Comparison of ENCODE assay signal across 8 cellular contexts in genomic region chr9:91192785-91193657, GRCh38.
DNase-seq lines count a peak whose midpoint lies in the region; ATAC-seq lines count a peak whose summit lies in the region.

No MANE protein-coding gene starts in this region.

- H3K9ac ChIP-seq in NT2/D1 (ENCODE audit: insufficient read length, low read depth) (peak overlapping the region; percentile 72), mucosa of rectum (ENCODE audit: low read depth in 1 of 2, low read length in 2 of 2) (peak overlapping the region; percentile 94 to 95)

- H3K4me3 ChIP-seq in NT2/D1 (ENCODE audit: insufficient read length, low read depth): peak overlapping the region; percentile 35
- H3K4me3 ChIP-seq in esophagus (ENCODE audit: low read depth in 1 of 2, low read length in 2 of 2): peak overlapping the region; percentile 22 to 33
- peak overlapping the region; percentile 75 to 77 for H3K4me3 ChIP-seq in mucosa of rectum (ENCODE audit: low read length in 2 of 2)

- H3K27ac ChIP-seq in esophagus (ENCODE audit: low read depth in 2 of 2, low read length in 1 of 2): peak overlapping the region; percentile 94 to 99
- peak overlapping the region; percentile 99 for H3K27ac ChIP-seq in mucosa of rectum (ENCODE audit: low read depth in 2 of 2, low read length in 2 of 2)

- peak; percentile 27 for ATAC-seq in HG03139 (IDR thresholded peaks at IDR 0.05; ENCODE audit: unreplicated experiment)

- H3K36me3 ChIP-seq in NT2/D1 (ENCODE audit: insufficient read depth, insufficient read length, low read length) (no peaks in the 10 kb centered on the region), esophagus (ENCODE audit: control insufficient read depth in 2 of 2, insufficient read depth in 2 of 2, low read length in 1 of 2) (no peaks in the 10 kb centered on the region), mucosa of rectum (ENCODE audit: control insufficient read depth in 2 of 2, insufficient read depth in 2 of 2, low read length in 2 of 2) (no peaks in the 10 kb centered on the region)

- peak; percentile 57 for DNase-seq in NCI-H1092 treated with DMSO at 0.1 percent for 48 hours (lab: John Stamatoyannopoulos, UW)
- DNase-seq in NCI-H1092 (lab: John Stamatoyannopoulos, UW): no peak
- peak; percentile 40 for DNase-seq in NT2/D1 (ENCODE audit: low read depth, low spot score)
- peak; percentile 89 for DNase-seq in activated CD8-positive, alpha-beta memory T cell treated with anti-CD3 and anti-CD28 coated beads, Interleukin-2, amount 50 U/mL, for 48 hours
- peak; percentile 38 to 55 for DNase-seq in stimulated activated CD8-positive, alpha-beta memory T cell treated with anti-CD3 and anti-CD28 coated beads, Interleukin-4, amount 100 ng/mL, for 1 hour (ENCODE audit: low read depth in 2 of 2, low spot score in 1 of 2)

- WGBS in esophagus, 2 donors: 1% methylated on average over 42 of the region's 42 CpGs

- H3K4me1 ChIP-seq in NT2/D1 (ENCODE audit: insufficient read depth, insufficient read length): peaks cover 7% of the 10 kb centered on the region
- peaks cover 0 to 17% of the 10 kb centered on the region in 2 donors for H3K4me1 ChIP-seq in esophagus (ENCODE audit: control insufficient read depth in 2 of 2, insufficient read depth in 2 of 2, low read length in 1 of 2)
- peaks cover 55 to 63% of the 10 kb centered on the region in 2 donors for H3K4me1 ChIP-seq in mucosa of rectum (ENCODE audit: control insufficient read depth in 2 of 2, insufficient read depth in 2 of 2, low read length in 2 of 2)

- peaks cover 11% of the 10 kb centered on the region; the same call in 1 of the 2 replicates for H3K9me3 ChIP-seq in NT2/D1 (ENCODE audit: insufficient read depth, low read length)
- peaks cover 0 to 4% of the 10 kb centered on the region in 2 donors for H3K9me3 ChIP-seq in esophagus (ENCODE audit: control insufficient read depth in 2 of 2, insufficient read depth in 1 of 2, low read depth in 1 of 2, low read length in 1 of 2)
- H3K9me3 ChIP-seq in mucosa of rectum (ENCODE audit: control insufficient read depth in 2 of 2, low read length in 2 of 2): no peaks in the 10 kb centered on the region

- H3K27me3 ChIP-seq in NT2/D1 (ENCODE audit: insufficient read depth, insufficient read length) (peaks cover 18% of the 10 kb centered on the region), esophagus (ENCODE audit: control insufficient read depth in 1 of 2, insufficient read depth in 2 of 2, low read length in 2 of 2) (no peaks in the 10 kb centered on the region), mucosa of rectum (ENCODE audit: control insufficient read depth in 2 of 2, insufficient read depth in 2 of 2, low read length in 2 of 2) (no peaks in the 10 kb centered on the region)
